ENCODE assay signal across 8 cellular contexts in the genomic region with DNA sequence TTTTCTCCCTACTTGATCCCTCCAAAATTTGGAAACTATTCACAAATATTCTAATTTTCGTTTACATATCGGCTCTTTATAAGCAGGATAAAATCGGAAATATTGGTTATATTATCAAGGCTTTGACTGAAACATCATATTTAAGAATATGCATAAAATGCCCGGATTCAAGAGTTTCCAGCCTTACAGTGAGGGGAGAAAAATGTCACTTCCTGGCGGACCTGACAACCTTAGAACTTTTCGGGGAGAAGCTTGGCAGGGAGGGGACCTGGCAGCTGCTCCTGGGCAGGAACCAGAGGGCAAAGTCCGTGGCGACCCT. TPM values are rescaled to one million over a fixed set of nuclear protein-coding genes. Genes with fewer than 3 reads are reported as not detected.
DNase-seq lines count a peak whose midpoint lies in the region; TF ChIP-seq lines count a peak whose summit lies in the region.

No MANE protein-coding gene starts in this region.

- peak overlapping the region; percentile 82 for H3K4me2 ChIP-seq in GM23248 (ENCODE audit: unreplicated experiment)

- H3K9me2 ChIP-seq in GM23248 (ENCODE audit: insufficient read depth) = no peaks in the 10 kb centered on the region

- H3K4me1 ChIP-seq in GM23248 (ENCODE audit: insufficient read depth) (peaks cover 5% of the 10 kb centered on the region), iPS-15b (ENCODE audit: control insufficient read depth, insufficient read depth, low read length) (no peaks in the 10 kb centered on the region), testis (no peaks in the 10 kb centered on the region)

- H3K27me3 ChIP-seq in GM23248 (replicated peaks; ENCODE audit: insufficient read depth) (no peaks in the 10 kb centered on the region), WERI-Rb-1 (ENCODE audit: insufficient read depth, low read depth, severe bottlenecking) (no peaks in the 10 kb centered on the region), iPS-15b (ENCODE audit: control insufficient read depth, insufficient read depth, low read length) (no peaks in the 10 kb centered on the region), testis (no peaks in the 10 kb centered on the region)

- in situ Hi-C loops in GM23248 (cut with MboI) = no loop called here

- no peaks in the 10 kb centered on the region for H3K79me2 ChIP-seq in GM23248 (ENCODE audit: insufficient read depth)

- DNase-seq in GM23248 (no peak), WERI-Rb-1 (no peak), testis (no peak), NCI-H1417 treated with DMSO at 0.1 percent for 48 hours (lab: John Stamatoyannopoulos, UW) (no peak), NCI-H2107 treated with DMSO at 0.1 percent for 48 hours (lab: John Stamatoyannopoulos, UW; ENCODE audit: unreplicated experiment) (no peak), DMS153 treated with DMSO at 0.1 percent for 48 hours (lab: John Stamatoyannopoulos, UW; ENCODE audit: unreplicated experiment) (no peak)

- TF ChIP-seq CTCF in 22Rv1 (IDR thresholded peaks at IDR 0.05) (no peak), WERI-Rb-1 (IDR thresholded peaks at IDR 0.05; ENCODE audit: low read depth, low read length) (no peak), testis (IDR thresholded peaks at IDR 0.05) (no peak)

- H3K9me3 ChIP-seq in GM23248 (ENCODE audit: low read depth) = no peaks in the 10 kb centered on the region
- no peaks in the 10 kb centered on the region for H3K9me3 ChIP-seq in WERI-Rb-1 (ENCODE audit: severe bottlenecking)
- H3K9me3 ChIP-seq in iPS-15b (ENCODE audit: control insufficient read depth, insufficient read depth, low read length) = no peaks in the 10 kb centered on the region
- H3K9me3 ChIP-seq in testis = no peaks in the 10 kb centered on the region

- H3K27ac ChIP-seq in 22Rv1 (peak overlapping the region; percentile 66), GM23248 (peak overlapping the region; percentile 10; the same call in 1 of the 2 replicates), WERI-Rb-1 (peak overlapping the region; percentile 59), testis (peak overlapping the region; percentile 76 to 84)

- intact Hi-C loops in testis (cut with DNase I; ENCODE audit: low total_unique reads) = no loop called here

- peak overlapping the region; percentile 75 for H3K4me3 ChIP-seq in GM23248
- peak overlapping the region; percentile 48 for H3K4me3 ChIP-seq in WERI-Rb-1 (ENCODE audit: low read depth, low read length)
- H3K4me3 ChIP-seq in iPS-15b (ENCODE audit: low read depth, low read length) = peak overlapping the region; percentile 60
- H3K4me3 ChIP-seq in testis = peak overlapping the region; percentile 51 to 74

- H2AFZ ChIP-seq in GM23248 = peak overlapping the region; percentile 82

- peak overlapping the region; percentile 76 for H3K9ac ChIP-seq in GM23248
- H3K9ac ChIP-seq in iPS-15b (ENCODE audit: low read depth, low read length) = peak overlapping the region; percentile 86

- no peaks in the 10 kb centered on the region for H3K36me3 ChIP-seq in GM23248 (ENCODE audit: low read depth)
- H3K36me3 ChIP-seq in WERI-Rb-1 = no peaks in the 10 kb centered on the region
- H3K36me3 ChIP-seq in iPS-15b (ENCODE audit: control insufficient read depth, insufficient read depth, low read length) = no peaks in the 10 kb centered on the region
- no peaks in the 10 kb centered on the region for H3K36me3 ChIP-seq in testis (ENCODE audit: low read depth, missing control alignments)

- TF ChIP-seq POLR2A in testis (IDR thresholded peaks at IDR 0.05) = no peak

- H3F3A ChIP-seq in GM23248 (ENCODE audit: insufficient read depth) = no peaks in the 10 kb centered on the region

- 1 to 3% methylated on average over 8 of the region's 8 CpGs for WGBS in GM23248 (ENCODE audit: low coverage in 1 of 2, low lambda C conversion rate in 2 of 2, missing lambda C conversion rate in 2 of 2), 2 experiments
- 5 to 8% methylated on average over 8 of the region's 8 CpGs for WGBS in testis, 2 donors

- no peaks in the 10 kb centered on the region for H4K20me1 ChIP-seq in GM23248 (ENCODE audit: insufficient read depth)

RNA-seq across cellular contexts. Expression of gene ACSM6, which starts 10.9 kb away (rescaled TPM):
- not detected in 2 replicates for total RNA-seq in GM23248 (2014; rRNA removed; shearing (Covaris generic))
- polyA plus RNA-seq in GM23248 (2016; fragmentation: Nextera tagmentation; extraction: Ambion mirVana) (0.08 TPM in 1 of 2 replicates, not detected in the other), testis (ENCODE audit: insufficient read depth, low read depth, low replicate concordance) (not detected)
- not detected for total RNA-seq in testis

Comparison
In these comparisons a context has a peak if more than half of its experiments do, and no peak if none do; other contexts are left out.
1. H3K27ac ChIP-seq: peak in every context shown above with its lines; median percentile 80 in testis; 66 in 22Rv1; 59 in WERI-Rb-1; 10 in GM23248.